ENCODE assay signal across 28 cellular contexts in genomic region chr2:234075521-234075915, GRCh38. TPM values are rescaled to one million over a fixed set of nuclear protein-coding genes. Genes with fewer than 3 reads are reported as not detected.
"Had no signal": no experiment of that assay in that cellular context is flagged by ENCODE, and none has a peak within 500 bp of the region (broad histone marks: within the 10 kb centered on the region; RNA-seq: fewer than 3 reads in every experiment).

No MANE protein-coding gene starts in this region.

- H3K36me3 ChIP-seq: brain microvascular endothelial cell, sigmoid colon, thoracic aorta, upper lobe of left lung had no signal

- H3K4me1 ChIP-seq: sigmoid colon, upper lobe of left lung had no signal

- H3K4me1 Mint-ChIP-seq: memory B cell had no signal

- H3K27ac Mint-ChIP-seq: activated CD8-positive, alpha-beta T cell treated with anti-CD3 and anti-CD28 coated beads, Interleukin-2, amount 10 ng/mL, durations not matched to agents 7 days and 5 days; activated T-helper 1 cell treated with anti-CD3 and anti-CD28 coated beads, Interleukin-12 subunit alpha, Interleukin-12 subunit beta, Interleukin-2, Interleukin-4 antibody, amounts not matched to agents 30 ng/mL and 10 ng/mL and 1 ng/mL, durations not matched to agents 14 hours and 24 hours and 36 hours; memory B cell had no signal

- H3K27ac ChIP-seq: brain microvascular endothelial cell, sigmoid colon, thoracic aorta, upper lobe of left lung had no signal

- H3K9me3 Mint-ChIP-seq: activated T-helper 1 cell treated with anti-CD3 and anti-CD28 coated beads, Interleukin-12 subunit alpha, Interleukin-12 subunit beta, Interleukin-2, Interleukin-4 antibody, amounts not matched to agents 30 ng/mL and 10 ng/mL and 1 ng/mL, durations not matched to agents 14 hours and 24 hours and 36 hours had no signal

- H3K4me3 ChIP-seq: sigmoid colon, thoracic aorta, upper lobe of left lung had no signal

- H3K4me3 Mint-ChIP-seq: activated CD8-positive, alpha-beta T cell treated with anti-CD3 and anti-CD28 coated beads, Interleukin-2, amount 10 ng/mL, durations not matched to agents 7 days and 5 days; activated T-helper 1 cell treated with anti-CD3 and anti-CD28 coated beads, Interleukin-12 subunit alpha, Interleukin-12 subunit beta, Interleukin-2, Interleukin-4 antibody, amounts not matched to agents 30 ng/mL and 10 ng/mL and 1 ng/mL, durations not matched to agents 14 hours and 24 hours and 36 hours; memory B cell had no signal

- ATAC-seq: activated CD4-positive, CD25-positive, alpha-beta regulatory T cell treated with anti-CD3 and anti-CD28 coated beads, Interleukin-2, amount 50 U/mL, for 24 hours; activated CD8-positive, alpha-beta T cell treated with anti-CD3 and anti-CD28 coated beads, Interleukin-2, amount 10 ng/mL, durations not matched to agents 7 days and 5 days; left cardiac atrium had no signal

- H3K36me3 Mint-ChIP-seq: memory B cell had no signal

- DNase-seq: activated CD4-positive, alpha-beta T cell treated with anti-CD3 and anti-CD28 coated beads, Interleukin-2, amount 50 U/mL, for 1 hour; activated CD8-positive, alpha-beta T cell treated with anti-CD3 and anti-CD28 coated beads, Interleukin-2, amount 10 ng/mL, durations not matched to agents 7 days and 5 days; activated gamma-delta T cell; activated naive CD4-positive, alpha-beta T cell treated with anti-CD3 and anti-CD28 coated beads, Interleukin-2, amount 50 U/mL, for 16 hours; aorta; brain microvascular endothelial cell; dermis blood vessel endothelial cell; effector CD8-positive, alpha-beta T cell; hypothalamus; islet precursor cell; left cardiac atrium; nephron progenitor cell; nucleus accumbens; sigmoid colon; stimulated activated CD4-positive, alpha-beta T cell treated with anti-CD3 and anti-CD28 coated beads, Interleukin-2, amount 100 ng/mL, for 48 hours; stimulated activated naive CD4-positive, alpha-beta T cell had no signal

- H3K9me3 ChIP-seq: sigmoid colon, thoracic aorta, upper lobe of left lung had no signal

- H3K27me3 ChIP-seq: sigmoid colon, upper lobe of left lung had no signal

RNA-seq across cellular contexts. Expression of gene SPP2, which starts 25.0 kb away (rescaled TPM):
- total RNA-seq: activated CD8-positive, alpha-beta T cell treated with anti-CD3 and anti-CD28 coated beads, Interleukin-2, amount 10 ng/mL, durations not matched to agents 7 days and 5 days; activated T-helper 1 cell treated with anti-CD3 and anti-CD28 coated beads, Interleukin-12 subunit alpha, Interleukin-12 subunit beta, Interleukin-2, Interleukin-4 antibody, amounts not matched to agents 30 ng/mL and 10 ng/mL and 1 ng/mL, durations not matched to agents 14 hours and 24 hours and 36 hours; aorta; dermis blood vessel endothelial cell; frontal cortex; left cardiac atrium; lower leg skin; posterior vena cava; renal cortical epithelial cell; sigmoid colon; T-helper 2 cell treated with Interferon-gamma antibody and Interleukin-4, amounts not matched to agents 100 ng/mL and 5 ng/mL, for 36 hours; thoracic aorta; upper lobe of left lung had no signal
- polyA plus RNA-seq: adipose tissue, aorta, esophagus, sigmoid colon had no signal
